In the genomic region with DNA sequence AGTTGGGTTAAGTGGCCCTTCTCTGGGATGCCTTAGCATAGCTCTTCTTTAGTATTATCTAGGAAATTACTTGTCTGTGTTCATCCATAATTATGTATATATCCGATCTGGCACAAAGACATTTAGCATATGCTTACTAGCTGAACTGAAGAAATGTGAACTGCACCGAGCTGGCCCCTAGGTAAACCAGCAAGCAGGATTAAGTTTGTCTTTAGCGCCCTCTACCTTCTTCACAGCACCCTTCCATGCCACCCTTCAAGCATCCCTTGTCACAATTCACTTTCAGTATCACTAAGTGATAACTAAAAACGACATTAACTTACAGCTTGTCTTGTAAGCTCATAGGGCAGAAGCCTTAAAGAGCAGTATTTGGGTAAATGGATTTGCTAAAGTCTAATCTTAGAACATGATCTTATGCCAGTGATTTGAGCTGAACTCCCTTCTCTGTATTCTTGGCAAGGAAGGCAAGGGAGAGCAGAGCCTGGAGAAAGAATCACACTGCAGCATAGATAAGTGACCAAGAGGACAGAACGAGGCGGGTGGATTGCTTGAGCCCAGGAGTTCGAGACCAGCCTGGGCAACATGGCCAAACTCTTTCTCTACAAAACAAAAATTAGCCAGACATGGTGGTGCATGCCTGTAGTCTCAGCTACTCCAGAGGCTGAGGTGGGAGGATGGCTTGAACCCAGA, we compare ENCODE assay signal across 9 cellular contexts. TPM values are rescaled to one million over a fixed set of nuclear protein-coding genes. Genes with fewer than 3 reads are reported as not detected.
A peak's percentile ranks its signal among the peaks of the same experiment; 100 is the strongest.
DNase-seq lines count a peak whose midpoint lies in the region; ATAC-seq and TF ChIP-seq lines count a peak whose summit lies in the region.
"Had no signal": no experiment of that assay in that cellular context is flagged by ENCODE, and none has a peak within 500 bp of the region (broad histone marks: within the 10 kb centered on the region; RNA-seq: fewer than 3 reads in every experiment).

No MANE protein-coding gene starts in this region.

- no peaks in the 10 kb centered on the region for H3K9me3 Mint-ChIP-seq in activated naive CD4-positive, alpha-beta T cell treated with anti-CD3 and anti-CD28 coated beads, Interleukin-2, amount 50 U/mL, for 72 hours

- no peak for TF ChIP-seq POLR2A in heart left ventricle (IDR thresholded peaks at IDR 0.05)

- H3K36me3 ChIP-seq in GM23248 (ENCODE audit: low read depth) (peaks cover 17% of the 10 kb centered on the region), KMS-11 (ENCODE audit: insufficient read depth) (no peaks in the 10 kb centered on the region), heart left ventricle (peaks cover 0 to 42% (median 30%) of the 10 kb centered on the region in 9 donors)

- 20 to 29% methylated on average over 7 of the region's 7 CpGs for WGBS in GM23248 (ENCODE audit: low coverage in 1 of 2, low lambda C conversion rate in 2 of 2, missing lambda C conversion rate in 2 of 2), 2 experiments
- WGBS in heart left ventricle, 4 donors, result 12 to 20% (median 18%) methylated on average over 7 of the region's 7 CpGs

- H3K27ac ChIP-seq in GM23248, result no peak overlapping the region
- no peak overlapping the region for H3K27ac ChIP-seq in KMS-11
- H3K27ac ChIP-seq in heart left ventricle, result no peak overlapping the region
- H3K27ac ChIP-seq: BLaER1 had no signal

- no peak overlapping the region for H3K9ac ChIP-seq in GM23248
- no peak overlapping the region for H3K9ac ChIP-seq in KMS-11
- H3K9ac ChIP-seq: BLaER1 had no signal

- intact Hi-C loops in heart left ventricle (cut with DNase I), result loop anchor here (2.0 to 10.0 kb wide), 9 partner anchors 80 to 416 kb away; no protein-coding TSS in a partner anchor

- no peak overlapping the region for H2AFZ ChIP-seq in GM23248
- no peak overlapping the region for H2AFZ ChIP-seq in KMS-11 (ENCODE audit: low read depth)

- H3F3A ChIP-seq in GM23248 (ENCODE audit: insufficient read depth), result no peaks in the 10 kb centered on the region

- H3K4me2 ChIP-seq in GM23248 (ENCODE audit: unreplicated experiment), result no peak overlapping the region
- H3K4me2 ChIP-seq in KMS-11, result peak overlapping the region; percentile 46; the same call in 1 of the 2 replicates
- H3K4me2 ChIP-seq: BLaER1 had no signal

- H3K4me1 ChIP-seq in GM23248 (ENCODE audit: insufficient read depth) (no peaks in the 10 kb centered on the region), KMS-11 (ENCODE audit: low read depth, poor library complexity, severe bottlenecking) (no peaks in the 10 kb centered on the region), heart left ventricle (peaks cover 0 to 4% (median 0%) of the 10 kb centered on the region in 12 donors)

- no peaks in the 10 kb centered on the region for H3K36me3 Mint-ChIP-seq in activated naive CD4-positive, alpha-beta T cell treated with anti-CD3 and anti-CD28 coated beads, Interleukin-2, amount 50 U/mL, for 72 hours

- H3K27me3 ChIP-seq in GM23248 (replicated peaks; ENCODE audit: insufficient read depth), result no peaks in the 10 kb centered on the region
- H3K27me3 ChIP-seq in KMS-11 (ENCODE audit: insufficient read depth, low read depth), result no peaks in the 10 kb centered on the region
- H3K27me3 ChIP-seq in heart left ventricle, result no peaks in the 10 kb centered on the region
- H3K27me3 ChIP-seq: BLaER1 had no signal

- H3K79me2 ChIP-seq in GM23248 (ENCODE audit: insufficient read depth), result no peaks in the 10 kb centered on the region
- H3K79me2 ChIP-seq in KMS-11 (ENCODE audit: insufficient read depth, low read depth), result no peaks in the 10 kb centered on the region

- H4K20me1 ChIP-seq in GM23248 (ENCODE audit: insufficient read depth) (no peaks in the 10 kb centered on the region), KMS-11 (ENCODE audit: insufficient read depth) (no peaks in the 10 kb centered on the region)
- H4K20me1 ChIP-seq: BLaER1 had no signal

- H3K4me3 ChIP-seq in GM23248 (no peak overlapping the region), KMS-11 (IDR thresholded peaks at IDR 0.05; ENCODE audit: insufficient read depth, low read depth, low read length) (no peak overlapping the region), heart left ventricle (no peak overlapping the region), retinal pigment epithelial cell (ENCODE audit: low read length) (no peak overlapping the region)
- H3K4me3 ChIP-seq: BLaER1 had no signal

- peak; percentile 84 for TF ChIP-seq CTCF in KMS-11 (conservative IDR thresholded peaks at IDR 0.05; ENCODE audit: low read depth, low read length)
- peak; percentile 44 to 73 (median 66) for TF ChIP-seq CTCF in heart left ventricle (IDR thresholded peaks at IDR 0.05)
- peak; percentile 73 for TF ChIP-seq CTCF in retinal pigment epithelial cell (conservative IDR thresholded peaks at IDR 0.05; ENCODE audit: low read depth, low read length)

- H3K9me3 ChIP-seq in GM23248 (ENCODE audit: low read depth) (no peaks in the 10 kb centered on the region), heart left ventricle (no peaks in the 10 kb centered on the region)
- H3K9me3 ChIP-seq: BLaER1 had no signal

- in situ Hi-C loops in GM23248 (cut with MboI), result loop anchor here (25.0 kb wide), 1 partner anchor 386 kb away; no protein-coding TSS in a partner anchor

- peak; percentile 92 to 98 for ATAC-seq in activated naive CD4-positive, alpha-beta T cell treated with anti-CD3 and anti-CD28 coated beads, Interleukin-2, amount 50 U/mL, for 72 hours
- peak; percentile 63 to 92 (median 87) for ATAC-seq in heart left ventricle

- DNase-seq in NCI-H187 (lab: John Stamatoyannopoulos, UW), result peak; percentile 2 to 4
- DNase-seq in NCI-H187 treated with DMSO at 0.1 percent for 48 hours (lab: John Stamatoyannopoulos, UW), result no peak
- DNase-seq in GM23248, result peak; percentile 73
- peak; percentile 54 for DNase-seq in RPMI7951 (ENCODE audit: low read depth)
- DNase-seq in activated naive CD4-positive, alpha-beta T cell treated with anti-CD3 and anti-CD28 coated beads, Interleukin-2, amount 50 U/mL, for 72 hours (ENCODE audit: low spot score in 2 of 2), result peak in 1 of 2 donors; percentile 49
- DNase-seq in heart left ventricle, result peak in 2 of 5 donors; percentile 27 to 30
- peak; percentile 25 for DNase-seq in retinal pigment epithelial cell (ENCODE audit: low read depth)

- H3K27ac Mint-ChIP-seq in activated naive CD4-positive, alpha-beta T cell treated with anti-CD3 and anti-CD28 coated beads, Interleukin-2, amount 50 U/mL, for 72 hours, result peak overlapping the region in 1 of 2 donors; percentile 67

- no peaks in the 10 kb centered on the region for H3K9me2 ChIP-seq in GM23248 (ENCODE audit: insufficient read depth)

RNA-seq across cellular contexts. Expression of a gene that starts 2.6 kb away (rescaled TPM):
- not detected in 2 replicates for total RNA-seq in GM23248 (2014; rRNA removed; shearing (Covaris generic))
- polyA plus RNA-seq in GM23248 (2016; fragmentation: Nextera tagmentation; extraction: Ambion mirVana) (not detected in 2 replicates), heart left ventricle (under 1 TPM; 0.04 to 0.07 TPM)
- not detected in 2 replicates for total RNA-seq in RPMI7951 (2014; rRNA removed; shearing (Covaris generic))
- 1 to 10 TPM in 1 of 2 donors, under 1 TPM in 1; 0.39 to 1.2 TPM for total RNA-seq in activated naive CD4-positive, alpha-beta T cell treated with anti-CD3 and anti-CD28 coated beads, Interleukin-2, amount 50 U/mL, for 72 hours
- under 1 TPM in 4 of 9 donors, not detected in 5; 0.10 to 0.79 (median 0.31) TPM for total RNA-seq in heart left ventricle

RNA-seq across cellular contexts. Expression of a gene that starts 36.6 kb away (rescaled TPM):
- total RNA-seq in GM23248 (2014; rRNA removed; shearing (Covaris generic)), result 58.6 and 62.9 TPM in 2 replicates
- polyA plus RNA-seq in GM23248 (2016; fragmentation: Nextera tagmentation; extraction: Ambion mirVana) (45.2 and 46.2 TPM in 2 replicates), heart left ventricle (10 to 100 TPM; 23.3 to 31.3 TPM)
- 43.3 and 49.9 TPM in 2 replicates for total RNA-seq in RPMI7951 (2014; rRNA removed; shearing (Covaris generic))
- 100 to 1,000 TPM; 132 to 156 TPM for total RNA-seq in activated naive CD4-positive, alpha-beta T cell treated with anti-CD3 and anti-CD28 coated beads, Interleukin-2, amount 50 U/mL, for 72 hours
- 10 to 100 TPM; 32.8 to 72.0 (median 42.6) TPM for total RNA-seq in heart left ventricle

RNA-seq across cellular contexts. Expression of a gene that starts 55.6 kb away (rescaled TPM):
- 1.1 and 1.3 TPM in 2 replicates for total RNA-seq in GM23248 (2014; rRNA removed; shearing (Covaris generic))
- polyA plus RNA-seq in GM23248 (2016; fragmentation: Nextera tagmentation; extraction: Ambion mirVana), result 0.22 and 0.38 TPM in 2 replicates
- total RNA-seq in RPMI7951 (2014; rRNA removed; shearing (Covaris generic)), result 0.39 and 1.6 TPM in 2 replicates
- under 1 TPM; 0.32 to 0.99 TPM for total RNA-seq in activated naive CD4-positive, alpha-beta T cell treated with anti-CD3 and anti-CD28 coated beads, Interleukin-2, amount 50 U/mL, for 72 hours
- total RNA-seq in heart left ventricle, result 1 to 10 TPM in 1 of 9 donors, under 1 TPM in 8; 0.20 to 1.1 (median 0.55) TPM
- polyA plus RNA-seq in heart left ventricle, result under 1 TPM; 0.39 to 0.72 TPM

RNA-seq across cellular contexts. Expression of a gene that starts 56.3 kb away (rescaled TPM):
- under 0.01 TPM in 1 of 2 replicates, not detected in the other for total RNA-seq in GM23248 (2014; rRNA removed; shearing (Covaris generic))
- polyA plus RNA-seq in GM23248 (2016; fragmentation: Nextera tagmentation; extraction: Ambion mirVana), result 0.06 TPM in 1 of 2 replicates, not detected in the other
- not detected in 2 replicates for total RNA-seq in RPMI7951 (2014; rRNA removed; shearing (Covaris generic))
- total RNA-seq in activated naive CD4-positive, alpha-beta T cell treated with anti-CD3 and anti-CD28 coated beads, Interleukin-2, amount 50 U/mL, for 72 hours, result under 1 TPM; 0.16 to 0.57 TPM
- under 1 TPM in 2 of 9 donors, not detected in 7; 0.08 to 0.20 TPM for total RNA-seq in heart left ventricle
- polyA plus RNA-seq in heart left ventricle, result under 1 TPM in 1 of 2 donors, not detected in 1; 0.03 TPM
